Comparison of ENCODE assay signal across 18 cellular contexts in genomic region chr7:148723846-148724245, GRCh38.
"Had no signal": no experiment of that assay in that cellular context is flagged by ENCODE, and none has a peak within 500 bp of the region (broad histone marks: within the 10 kb centered on the region; RNA-seq: fewer than 3 reads in every experiment).

No MANE protein-coding gene starts in this region.

- H3K9me3 ChIP-seq: left lung, transverse colon, vagina had no signal

- H3K4me3 ChIP-seq: left lung, neural progenitor cell, transverse colon, vagina had no signal

- H3K27ac ChIP-seq: left lung, neural progenitor cell, transverse colon, vagina had no signal

- H3K36me3 ChIP-seq: left lung, neural progenitor cell, transverse colon, vagina had no signal

- H3K9ac ChIP-seq: neural progenitor cell had no signal

- H3K27me3 ChIP-seq: left lung, neural progenitor cell, transverse colon, vagina had no signal

- H3K4me2 ChIP-seq: neural progenitor cell had no signal

- DNase-seq: activated B cell treated with CpG ODN at 0.5 μM for 24 hours; activated CD4-positive, alpha-beta T cell treated with anti-CD3 and anti-CD28 coated beads, Interleukin-2, amount 10 ng/mL, durations not matched to agents 24 days and 14 days; activated CD8-positive, alpha-beta memory T cell treated with anti-CD3 and anti-CD28 coated beads, Interleukin-2, amount 50 U/mL, for 4 hours; activated CD8-positive, alpha-beta T cell treated with anti-CD3 and anti-CD28 coated beads, Interleukin-2, amount 10 ng/mL, durations not matched to agents 7 days and 5 days; activated naive CD8-positive, alpha-beta T cell treated with anti-CD3 and anti-CD28 coated beads for 36 hours; cerebellar nuclear complex; hippocampal formation; kidney; left lung; mammary epithelial cell; naive B cell; stimulated activated CD4-positive, alpha-beta T cell treated with anti-CD3 and anti-CD28 coated beads, Interleukin-2, amount 100 ng/mL, for 48 hours; stimulated activated naive B cell treated with anti-CD40 and anti-IgM and Interleukin-4, amounts not matched to agents 10 μg/mL and 1 μg/mL and 100 μg/mL, for 72 hours; substantia nigra; T-helper 2 cell; transverse colon had no signal

- H2AFZ ChIP-seq: neural progenitor cell had no signal
